Comparison of ENCODE assay signal across 27 cellular contexts in genomic region chr4:110801591-110801990, GRCh38.
"Had no signal": no experiment of that assay in that cellular context is flagged by ENCODE, and none has a peak within 500 bp of the region (broad histone marks: within the 10 kb centered on the region; RNA-seq: fewer than 3 reads in every experiment).

No MANE protein-coding gene starts in this region.

- H3K4me1 ChIP-seq: colonic mucosa, esophagus squamous epithelium, foreskin keratinocyte, gastrocnemius medialis, gastroesophageal sphincter, heart left ventricle, heart right ventricle had no signal

- H3K27me3 ChIP-seq: colonic mucosa, esophagus squamous epithelium, foreskin keratinocyte, gastrocnemius medialis, gastroesophageal sphincter had no signal

- ATAC-seq: effector memory CD8-positive, alpha-beta T cell; esophagus mucosa; foreskin keratinocyte; gastrocnemius medialis; gastroesophageal sphincter; heart left ventricle; heart right ventricle had no signal

- H3K4me3 ChIP-seq: colonic mucosa, coronary artery, dorsolateral prefrontal cortex, esophagus squamous epithelium, gastrocnemius medialis, gastroesophageal sphincter, heart left ventricle, heart right ventricle had no signal

- DNase-seq: colonic mucosa; cortex of kidney; dermis blood vessel endothelial cell; dorsolateral prefrontal cortex; effector CD4-positive, alpha-beta T cell; effector CD8-positive, alpha-beta T cell; effector memory CD4-positive, alpha-beta T cell; effector memory CD8-positive, alpha-beta T cell; endodermal cell; erythroblast; esophagus squamous epithelium; foreskin fibroblast; foreskin keratinocyte; foreskin melanocyte; gastrocnemius medialis; glutamatergic neuron; head of caudate nucleus; heart left ventricle; heart right ventricle had no signal

- H3K9me3 ChIP-seq: colonic mucosa, esophagus squamous epithelium, gastrocnemius medialis, gastroesophageal sphincter, heart left ventricle, heart right ventricle had no signal

- FAIRE-seq: colon, endometrium, endothelial cell of umbilical vein, frontal cortex had no signal

- H3K27ac ChIP-seq: colonic mucosa, coronary artery, dorsolateral prefrontal cortex, epithelial cell of prostate, esophagus squamous epithelium, foreskin keratinocyte, gastrocnemius medialis, gastroesophageal sphincter, heart left ventricle, heart right ventricle had no signal

- H3K36me3 ChIP-seq: colonic mucosa, esophagus squamous epithelium, gastrocnemius medialis, gastroesophageal sphincter, heart left ventricle, heart right ventricle had no signal
